13 cellular contexts compared by ENCODE assay signal in the genomic region with DNA sequence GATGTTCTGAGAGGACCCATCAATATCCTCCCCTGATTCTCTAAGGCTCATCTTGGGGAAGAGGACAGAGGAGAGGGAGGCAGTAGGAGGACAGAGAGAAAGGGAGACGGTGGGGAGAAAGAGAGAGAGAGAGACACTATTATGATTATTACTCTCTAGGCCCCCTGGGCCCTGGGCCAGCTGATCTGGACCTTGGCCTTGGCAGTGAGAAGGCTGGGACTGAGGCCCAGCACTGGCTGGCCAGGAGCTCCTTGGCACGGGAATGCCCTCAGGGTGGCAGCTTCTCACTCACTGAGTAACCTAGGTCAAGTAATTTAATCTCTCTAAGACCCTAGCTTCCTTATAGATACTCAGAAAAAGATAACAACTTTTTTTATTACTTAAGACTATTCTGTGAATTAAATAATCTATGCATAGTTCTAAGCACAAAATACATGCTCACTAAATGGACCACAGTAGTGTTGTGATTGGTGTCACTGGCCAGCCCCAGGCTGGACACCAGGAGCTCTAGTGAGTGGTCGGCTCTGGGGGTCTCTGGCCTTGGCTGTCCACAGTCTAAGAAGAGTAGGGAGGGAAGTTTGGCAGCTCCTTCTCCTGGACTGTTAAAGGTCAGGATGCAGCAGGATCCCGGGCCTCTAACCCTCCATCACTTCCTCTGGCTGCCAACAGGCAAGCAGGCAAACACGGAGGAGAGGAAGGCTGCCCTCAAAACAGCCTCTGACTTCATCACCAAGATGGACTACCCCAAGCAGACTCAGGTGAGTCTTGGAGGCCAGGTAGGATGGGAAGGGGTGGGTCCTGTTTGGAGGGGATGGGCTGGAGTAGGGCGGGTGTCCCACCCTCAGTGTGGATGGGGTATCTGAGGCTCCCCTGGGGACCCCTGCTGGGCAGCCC. TPM values are rescaled to one million over a fixed set of nuclear protein-coding genes. Genes with fewer than 3 reads are reported as not detected.
A peak's percentile ranks its signal among the peaks of the same experiment; 100 is the strongest.
DNase-seq lines count a peak whose midpoint lies in the region; ATAC-seq and TF ChIP-seq lines count a peak whose summit lies in the region.
"Had no signal": no experiment of that assay in that cellular context is flagged by ENCODE, and none has a peak within 500 bp of the region (broad histone marks: within the 10 kb centered on the region; RNA-seq: fewer than 3 reads in every experiment).

No MANE protein-coding gene starts in this region.

- H3K4me3 ChIP-seq in endodermal cell (ENCODE audit: low read length): no peak overlapping the region
- H3K4me3 ChIP-seq in CD8-positive, alpha-beta T cell (ENCODE audit: low read depth, low read length): no peak overlapping the region
- H3K4me3 ChIP-seq: BLaER1, colonic mucosa had no signal

- intact Hi-C loops in CD8-positive, alpha-beta T cell (cut with DNase I, micrococcal nuclease): no loop called here

- DNase-seq in M059J (ENCODE audit: low read depth) (peak; percentile 33), endodermal cell (peak; percentile 36), medulla oblongata (ENCODE audit: extremely low spot score) (peak; percentile 61), NOMO-1 (lab: John Stamatoyannopoulos, UW; ENCODE audit: unreplicated experiment in 2 of 2) (no peak)
- no peak for DNase-seq in CD8-positive, alpha-beta T cell
- DNase-seq: activated CD4-positive, alpha-beta memory T cell treated with anti-CD3 and anti-CD28 coated beads for 36 hours; activated naive CD4-positive, alpha-beta T cell treated with anti-CD3 and anti-CD28 coated beads, Interleukin-2, amount 10 ng/mL, durations not matched to agents 7 days and 5 days; colonic mucosa; EL had no signal

- TF ChIP-seq CTCF in endodermal cell (conservative IDR thresholded peaks at IDR 0.05): no peak
- no peak for TF ChIP-seq CTCF in CD8-positive, alpha-beta T cell (IDR thresholded peaks at IDR 0.05)

- POLR2A ChIA-PET in CD8-positive, alpha-beta T cell (lab: Charles Lee): no interaction called here

- H3K27ac ChIP-seq in endodermal cell (ENCODE audit: low read depth, low read length): no peak overlapping the region
- no peak overlapping the region for H3K27ac ChIP-seq in CD8-positive, alpha-beta T cell (ENCODE audit: low read depth, low read length)
- H3K27ac ChIP-seq: BLaER1, colonic mucosa had no signal

- no peak overlapping the region for H3K27ac Mint-ChIP-seq in endodermal cell
- no peak overlapping the region for H3K27ac Mint-ChIP-seq in stimulated activated memory B cell treated with anti-CD40 and anti-IgM and Interleukin-4, amounts not matched to agents 10 μg/mL and 1 μg/mL and 100 μg/mL, for 72 hours
- H3K27ac Mint-ChIP-seq in CD8-positive, alpha-beta T cell: no peak overlapping the region
- H3K27ac Mint-ChIP-seq: activated CD4-positive, alpha-beta memory T cell treated with anti-CD3 and anti-CD28 coated beads for 36 hours; activated naive CD4-positive, alpha-beta T cell treated with anti-CD3 and anti-CD28 coated beads, Interleukin-2, amount 10 ng/mL, durations not matched to agents 7 days and 5 days had no signal

- H3K36me3 Mint-ChIP-seq in endodermal cell (ENCODE audit: low read depth): peaks cover 39% of the 10 kb centered on the region
- peaks cover 43% of the 10 kb centered on the region for H3K36me3 Mint-ChIP-seq in stimulated activated memory B cell treated with anti-CD40 and anti-IgM and Interleukin-4, amounts not matched to agents 10 μg/mL and 1 μg/mL and 100 μg/mL, for 72 hours
- peaks cover 17% of the 10 kb centered on the region for H3K36me3 Mint-ChIP-seq in CD8-positive, alpha-beta T cell
- H3K36me3 Mint-ChIP-seq: activated CD4-positive, alpha-beta memory T cell treated with anti-CD3 and anti-CD28 coated beads for 36 hours had no signal

- peaks cover 1% of the 10 kb centered on the region for H3K9me3 Mint-ChIP-seq in endodermal cell
- H3K9me3 Mint-ChIP-seq in stimulated activated memory B cell treated with anti-CD40 and anti-IgM and Interleukin-4, amounts not matched to agents 10 μg/mL and 1 μg/mL and 100 μg/mL, for 72 hours: no peaks in the 10 kb centered on the region
- H3K9me3 Mint-ChIP-seq in CD8-positive, alpha-beta T cell: no peaks in the 10 kb centered on the region
- H3K9me3 Mint-ChIP-seq: activated CD4-positive, alpha-beta memory T cell treated with anti-CD3 and anti-CD28 coated beads for 36 hours; activated naive CD4-positive, alpha-beta T cell treated with anti-CD3 and anti-CD28 coated beads, Interleukin-2, amount 10 ng/mL, durations not matched to agents 7 days and 5 days had no signal

- no peaks in the 10 kb centered on the region for H3K4me1 ChIP-seq in endodermal cell (ENCODE audit: control insufficient read depth, insufficient read depth, low read length)
- H3K4me1 ChIP-seq in CD8-positive, alpha-beta T cell (ENCODE audit: insufficient read depth, low read length): peaks cover 7% of the 10 kb centered on the region
- H3K4me1 ChIP-seq: colonic mucosa had no signal

- peak; percentile 40 for ATAC-seq in stimulated activated memory B cell treated with anti-CD40 and anti-IgM and Interleukin-4, amounts not matched to agents 10 μg/mL and 1 μg/mL and 100 μg/mL, for 72 hours
- ATAC-seq in GM21390 (IDR thresholded peaks at IDR 0.05; ENCODE audit: unreplicated experiment) (no peak), HG03571 (IDR thresholded peaks at IDR 0.05; ENCODE audit: unreplicated experiment) (no peak)
- ATAC-seq in CD8-positive, alpha-beta T cell: no peak

- WGBS in endodermal cell (ENCODE audit: insufficient coverage in 1 of 2, insufficient read length in 1 of 2), 2 experiments: 91% methylated on average over 6 of the region's 6 CpGs; no CpG with 5 or more reads in 1 of the 2 experiments

- H3K27me3 Mint-ChIP-seq in endodermal cell (ENCODE audit: insufficient read depth): no peaks in the 10 kb centered on the region
- H3K27me3 Mint-ChIP-seq in stimulated activated memory B cell treated with anti-CD40 and anti-IgM and Interleukin-4, amounts not matched to agents 10 μg/mL and 1 μg/mL and 100 μg/mL, for 72 hours: no peaks in the 10 kb centered on the region
- H3K27me3 Mint-ChIP-seq in CD8-positive, alpha-beta T cell (ENCODE audit: low read depth): no peaks in the 10 kb centered on the region
- H3K27me3 Mint-ChIP-seq: activated CD4-positive, alpha-beta memory T cell treated with anti-CD3 and anti-CD28 coated beads for 36 hours; activated naive CD4-positive, alpha-beta T cell treated with anti-CD3 and anti-CD28 coated beads, Interleukin-2, amount 10 ng/mL, durations not matched to agents 7 days and 5 days had no signal

- H3K27me3 ChIP-seq in endodermal cell (ENCODE audit: control insufficient read depth, insufficient read depth, low read length, poor library complexity, severe bottlenecking): no peaks in the 10 kb centered on the region
- H3K27me3 ChIP-seq in CD8-positive, alpha-beta T cell (ENCODE audit: insufficient read depth, low read length): no peaks in the 10 kb centered on the region
- H3K27me3 ChIP-seq: BLaER1, colonic mucosa had no signal

- no peaks in the 10 kb centered on the region for H3K9me3 ChIP-seq in endodermal cell (ENCODE audit: control insufficient read depth, low read length)
- H3K9me3 ChIP-seq in CD8-positive, alpha-beta T cell (ENCODE audit: low read length): no peaks in the 10 kb centered on the region
- H3K9me3 ChIP-seq: BLaER1, colonic mucosa had no signal

- H3K9ac ChIP-seq in endodermal cell (ENCODE audit: extremely low read depth, low read length, poor library complexity, severe bottlenecking): no peak overlapping the region

- peaks cover 9% of the 10 kb centered on the region for H3K36me3 ChIP-seq in endodermal cell (ENCODE audit: control insufficient read depth, insufficient read depth, low read length)
- no peaks in the 10 kb centered on the region for H3K36me3 ChIP-seq in CD8-positive, alpha-beta T cell (ENCODE audit: insufficient read depth, low read length)

- H3K4me3 Mint-ChIP-seq in endodermal cell: no peak overlapping the region
- no peak overlapping the region for H3K4me3 Mint-ChIP-seq in stimulated activated memory B cell treated with anti-CD40 and anti-IgM and Interleukin-4, amounts not matched to agents 10 μg/mL and 1 μg/mL and 100 μg/mL, for 72 hours
- H3K4me3 Mint-ChIP-seq in CD8-positive, alpha-beta T cell: no peak overlapping the region
- H3K4me3 Mint-ChIP-seq: activated CD4-positive, alpha-beta memory T cell treated with anti-CD3 and anti-CD28 coated beads for 36 hours; activated naive CD4-positive, alpha-beta T cell treated with anti-CD3 and anti-CD28 coated beads, Interleukin-2, amount 10 ng/mL, durations not matched to agents 7 days and 5 days had no signal

- CTCF ChIA-PET in CD8-positive, alpha-beta T cell (lab: Charles Lee): interaction anchor here (0.9 to 11.7 kb wide), 8 partner anchors 10 to 88 kb away, joined by 3 to 382 read pairs (median 50); no protein-coding TSS in a partner anchor

- H3K4me1 Mint-ChIP-seq in endodermal cell: no peaks in the 10 kb centered on the region
- peaks cover 6% of the 10 kb centered on the region for H3K4me1 Mint-ChIP-seq in stimulated activated memory B cell treated with anti-CD40 and anti-IgM and Interleukin-4, amounts not matched to agents 10 μg/mL and 1 μg/mL and 100 μg/mL, for 72 hours
- H3K4me1 Mint-ChIP-seq in CD8-positive, alpha-beta T cell (ENCODE audit: low read depth): peaks cover 16% of the 10 kb centered on the region

RNA-seq across cellular contexts. Expression of gene GSN, which starts 50.0 kb away (rescaled TPM):
- 142 and 207 TPM in 2 replicates for total RNA-seq in M059J (2014; rRNA removed; shearing (Covaris generic))
- 10 to 100 TPM; 57.0 to 77.2 TPM for total RNA-seq in endodermal cell
- 64.8 TPM for polyA plus RNA-seq in endodermal cell (2013, experiment 1 of 2)
- 76.0 TPM for polyA plus RNA-seq in endodermal cell (2013, experiment 2 of 2)
- 1 to 10 TPM; 1.7 to 3.2 TPM for total RNA-seq in CD8-positive, alpha-beta T cell

RNA-seq across cellular contexts. Expression of gene STOM, which starts 52.1 kb away (rescaled TPM):
- 33.9 and 45.8 TPM in 2 replicates for total RNA-seq in M059J (2014; rRNA removed; shearing (Covaris generic))
- 10 to 100 TPM; 26.6 to 35.6 TPM for total RNA-seq in endodermal cell
- polyA plus RNA-seq in endodermal cell (2013, experiment 1 of 2): 13.8 TPM
- 13.0 TPM for polyA plus RNA-seq in endodermal cell (2013, experiment 2 of 2)
- 10 to 100 TPM; 47.4 to 48.2 TPM for total RNA-seq in CD8-positive, alpha-beta T cell

Comparison
In these comparisons a context has a peak if more than half of its experiments do, and no peak if none do; other contexts are left out.
1. DNase-seq: peak in M059J (single experiment), endodermal cell (single experiment) and medulla oblongata (single experiment); none in NOMO-1 (0 of 2) and CD8-positive, alpha-beta T cell (0 of 7).
2. RNA of gene GSN, which starts 50.0 kb away (total RNA-seq): 142 to 207 TPM in M059J and 57.0 to 77.2 TPM in endodermal cell; 1.7 to 3.2 TPM in CD8-positive, alpha-beta T cell; every median in the first group is over 10 times any median in the second.